1 cellular context compared by ENCODE assay signal in genomic region chr10:450463-450862, GRCh38.
TF ChIP-seq lines count a peak whose summit lies in the region.

No MANE protein-coding gene starts in this region.

TF ChIP-seq in H1, 55 proteins besides CTCF, POLR2A, EP300 and RAD21:
- no peak for TF ChIP-seq JUN (IDR thresholded peaks at IDR 0.05; ENCODE audit: low read depth, low read length)
